Comparison of ENCODE assay signal across 9 cellular contexts in genomic region chr3:42063886-42064285, GRCh38. TPM values are rescaled to one million over a fixed set of nuclear protein-coding genes. Genes with fewer than 3 reads are reported as not detected.
DNase-seq lines count a peak whose midpoint lies in the region; ATAC-seq and TF ChIP-seq lines count a peak whose summit lies in the region.
"Had no signal": no experiment of that assay in that cellular context is flagged by ENCODE, and none has a peak within 500 bp of the region (broad histone marks: within the 10 kb centered on the region; RNA-seq: fewer than 3 reads in every experiment).

No MANE protein-coding gene starts in this region.

- TF ChIP-seq EP300 in ovary (IDR thresholded peaks at IDR 0.05): no peak

- no peaks in the 10 kb centered on the region for H3K27me3 Mint-ChIP-seq in stimulated activated memory B cell treated with anti-CD40 and anti-IgM and Interleukin-4, amounts not matched to agents 10 μg/mL and 1 μg/mL and 100 μg/mL, for 72 hours

- H3K36me3 ChIP-seq in ovary: no peaks in the 10 kb centered on the region

- no peak overlapping the region for H3K27ac ChIP-seq in ovary

- no peaks in the 10 kb centered on the region for H3K9me3 ChIP-seq in ovary

- no peak for TF ChIP-seq POLR2A in ovary (IDR thresholded peaks at IDR 0.05)

- peak overlapping the region; percentile 53 for H3K27ac Mint-ChIP-seq in stimulated activated memory B cell treated with anti-CD40 and anti-IgM and Interleukin-4, amounts not matched to agents 10 μg/mL and 1 μg/mL and 100 μg/mL, for 72 hours

- no peaks in the 10 kb centered on the region for H3K9me3 Mint-ChIP-seq in stimulated activated memory B cell treated with anti-CD40 and anti-IgM and Interleukin-4, amounts not matched to agents 10 μg/mL and 1 μg/mL and 100 μg/mL, for 72 hours

- TF ChIP-seq CTCF in ovary (IDR thresholded peaks at IDR 0.05): no peak

- DNase-seq in H4 (ENCODE audit: low spot score) (peak; percentile 52), T1000 (lab: John Stamatoyannopoulos, UW) (peak; percentile 76), fibroblast of the conjunctiva (ENCODE audit: low read depth) (peak; percentile 76), ovary (no peak), NCI-H526 (lab: John Stamatoyannopoulos, UW) (no peak)
- DNase-seq in stimulated activated CD4-positive, alpha-beta T cell treated with anti-CD3 and anti-CD28 coated beads, Interleukin-4, amount 100 ng/mL, for 24 hours: no peak
- no peak for DNase-seq in activated CD4-positive, alpha-beta T cell treated with anti-CD3 and anti-CD28 coated beads, Interleukin-2, amount 50 U/mL, for 48 hours
- DNase-seq: NCI-H1092 treated with DMSO at 0.1 percent for 48 hours had no signal

- H3K4me3 ChIP-seq in ovary: no peak overlapping the region

- H3K36me3 Mint-ChIP-seq in stimulated activated memory B cell treated with anti-CD40 and anti-IgM and Interleukin-4, amounts not matched to agents 10 μg/mL and 1 μg/mL and 100 μg/mL, for 72 hours: peaks cover 7% of the 10 kb centered on the region

- H3K4me3 Mint-ChIP-seq in stimulated activated memory B cell treated with anti-CD40 and anti-IgM and Interleukin-4, amounts not matched to agents 10 μg/mL and 1 μg/mL and 100 μg/mL, for 72 hours: no peak overlapping the region

- H3K27me3 ChIP-seq in ovary: no peaks in the 10 kb centered on the region

- peaks cover 4% of the 10 kb centered on the region for H3K4me1 ChIP-seq in ovary (ENCODE audit: insufficient read depth)

- peaks cover 83% of the 10 kb centered on the region for H3K4me1 Mint-ChIP-seq in stimulated activated memory B cell treated with anti-CD40 and anti-IgM and Interleukin-4, amounts not matched to agents 10 μg/mL and 1 μg/mL and 100 μg/mL, for 72 hours

- intact Hi-C loops in ovary (cut with DNase I): no loop called here

- no peak for ATAC-seq in stimulated activated memory B cell treated with anti-CD40 and anti-IgM and Interleukin-4, amounts not matched to agents 10 μg/mL and 1 μg/mL and 100 μg/mL, for 72 hours

- 83 to 88% (median 87%) methylated on average over 7 of the region's 7 CpGs for WGBS in ovary, 3 donors

RNA-seq across cellular contexts. Expression of gene TRAK1, which starts 27.3 kb away (rescaled TPM):
- 4.3 and 6.0 TPM in 2 replicates for total RNA-seq in H4 (2014; rRNA removed; shearing (Covaris generic))
- total RNA-seq in ovary: 10 to 100 TPM; 11.7 to 17.7 (median 14.9) TPM
- 10 to 100 TPM in 1 of 2 donors, 1 to 10 TPM in 1; 7.1 to 16.1 TPM for polyA plus RNA-seq in ovary

Comparison
In these comparisons a context has a peak if more than half of its experiments do, and no peak if none do; other contexts are left out.
1. DNase-seq: peak in H4 (single experiment), T1000 (single experiment) and fibroblast of the conjunctiva (single experiment); none in stimulated activated CD4-positive, alpha-beta T cell treated with anti-CD3 and anti-CD28 coated beads, Interleukin-4, amount 100 ng/mL, for 24 hours (single experiment), ovary (0 of 5), activated CD4-positive, alpha-beta T cell treated with anti-CD3 and anti-CD28 coated beads, Interleukin-2, amount 50 U/mL, for 48 hours (0 of 2) and NCI-H526 (0 of 2).